In the genomic region with DNA sequence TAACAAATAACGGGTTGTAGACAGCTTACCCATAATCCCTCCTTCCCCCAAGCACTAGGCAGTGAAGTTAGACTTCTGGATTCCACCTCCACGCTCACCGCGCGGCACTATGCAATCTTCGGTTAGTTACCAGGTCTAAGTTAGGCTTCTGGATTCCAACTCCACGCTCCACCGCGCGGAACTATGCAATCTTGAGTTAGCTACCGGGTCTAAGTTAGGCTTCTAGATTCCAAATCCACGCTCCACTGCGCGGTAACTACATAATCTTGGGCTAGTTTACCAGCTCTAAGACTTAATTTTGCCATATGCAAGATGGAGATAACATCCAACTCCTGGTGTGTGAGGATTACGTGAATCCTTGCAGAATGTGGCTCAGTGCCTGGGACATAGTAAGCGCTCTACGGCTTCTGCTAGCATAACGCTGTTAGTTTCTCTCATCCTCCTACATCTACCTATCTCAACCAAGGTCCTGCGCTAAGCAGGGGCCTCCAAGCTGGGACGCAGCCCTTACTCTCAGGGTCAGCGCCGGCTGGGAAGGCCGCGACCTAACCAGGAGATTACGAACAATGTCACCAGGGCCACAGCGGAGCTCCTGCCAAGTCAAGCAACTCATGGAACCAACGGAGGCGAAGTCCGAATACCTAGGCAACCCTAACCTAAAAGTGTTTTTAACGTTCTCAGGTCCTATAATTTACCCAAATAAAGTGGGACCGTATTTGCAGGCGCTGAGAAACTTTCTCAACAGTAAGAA, we compare ENCODE assay signal across 8 cellular contexts. TPM values are rescaled to one million over a fixed set of nuclear protein-coding genes. Genes with fewer than 3 reads are reported as not detected.
A peak's percentile ranks its signal among the peaks of the same experiment; 100 is the strongest.
DNase-seq lines count a peak whose midpoint lies in the region; ATAC-seq and TF ChIP-seq lines count a peak whose summit lies in the region.

No MANE protein-coding gene starts in this region.

- WGBS in heart left ventricle, 4 donors = 12 to 27% (median 22%) methylated on average over 32 of the region's 32 CpGs

- H3K9ac ChIP-seq in Loucy (ENCODE audit: low read depth, low read length, poor library complexity, severe bottlenecking) = peak overlapping the region; percentile 86

- H3K36me3 ChIP-seq in HAP-1 (replicated peaks) (peaks cover 72% of the 10 kb centered on the region), Loucy (ENCODE audit: insufficient read depth, low read length) (peaks cover 43% of the 10 kb centered on the region), heart left ventricle (peaks cover 0 to 31% (median 29%) of the 10 kb centered on the region in 9 donors)

- peaks cover 44% of the 10 kb centered on the region for H4K20me1 ChIP-seq in Loucy (ENCODE audit: insufficient read depth, low read length, poor library complexity, severe bottlenecking)

- peak overlapping the region; percentile 92 for H3K4me3 ChIP-seq in HAP-1
- H3K4me3 ChIP-seq in Loucy (ENCODE audit: low read length, poor library complexity, severe bottlenecking) = peak overlapping the region; percentile 86
- peak overlapping the region; percentile 55 to 99 (median 87) for H3K4me3 ChIP-seq in heart left ventricle
- peak overlapping the region; percentile 97 for H3K4me3 ChIP-seq in retinal pigment epithelial cell (ENCODE audit: low read length)

- H3K9me3 ChIP-seq in HAP-1 (no peaks in the 10 kb centered on the region), Loucy (ENCODE audit: insufficient read depth, low read depth, low read length) (no peaks in the 10 kb centered on the region), heart left ventricle (no peaks in the 10 kb centered on the region)

- H3K4me1 ChIP-seq in HAP-1 (peaks cover 26% of the 10 kb centered on the region), Loucy (ENCODE audit: insufficient read depth, low read length, poor library complexity, severe bottlenecking) (peaks cover 30% of the 10 kb centered on the region), heart left ventricle (peaks cover 5 to 36% (median 27%) of the 10 kb centered on the region in 12 donors)

- ATAC-seq in GM18499 (IDR thresholded peaks at IDR 0.05; ENCODE audit: insufficient read depth, unreplicated experiment) (peak; percentile 20), heart left ventricle (peak; percentile 33 to 55 (median 48))

- in situ Hi-C loops in HAP-1 (cut with MboI; ENCODE audit: low sequenced_read_pairs) = loop anchor here (25.0 kb wide), 1 partner anchor 1260 kb away; no protein-coding TSS in a partner anchor

- intact Hi-C loops in heart left ventricle (cut with DNase I) = loop anchor here in 2 of 10 donors (5.0 kb wide), 1 partner anchor 40 kb away; a partner anchor contains a TSS

- no peak for TF ChIP-seq POLR2A in heart left ventricle (IDR thresholded peaks at IDR 0.05)

- H2AFZ ChIP-seq in Loucy (ENCODE audit: low read length) = peak overlapping the region; percentile 90

- TF ChIP-seq CTCF in Loucy (conservative IDR thresholded peaks at IDR 0.05; ENCODE audit: low read length) = no peak
- TF ChIP-seq CTCF in heart left ventricle (IDR thresholded peaks at IDR 0.05) = no peak
- no peak for TF ChIP-seq CTCF in retinal pigment epithelial cell (conservative IDR thresholded peaks at IDR 0.05; ENCODE audit: low read depth, low read length)

- H3K27ac ChIP-seq in heart left ventricle = peak overlapping the region; percentile 75 to 97 (median 95)

- no peaks in the 10 kb centered on the region for H3K9me2 ChIP-seq in Loucy (replicated peaks; ENCODE audit: low read depth, low read length)

- H3K4me2 ChIP-seq in Loucy (ENCODE audit: low read depth, low read length, poor library complexity, severe bottlenecking) = peak overlapping the region; percentile 80

- no peaks in the 10 kb centered on the region for H3K27me3 ChIP-seq in HAP-1 (ENCODE audit: low read depth)
- H3K27me3 ChIP-seq in Loucy (ENCODE audit: insufficient read depth, low read length, poor library complexity, severe bottlenecking) = peaks cover 10% of the 10 kb centered on the region
- H3K27me3 ChIP-seq in heart left ventricle = no peaks in the 10 kb centered on the region

- DNase-seq in HAP-1 (ENCODE audit: low spot score in 2 of 2) (peak; percentile 62 to 69), heart left ventricle (peak in 2 of 5 donors; percentile 25 to 43), retinal pigment epithelial cell (ENCODE audit: low read depth) (no peak), NCI-H1436 treated with DMSO at 0.1 percent for 48 hours (lab: John Stamatoyannopoulos, UW) (no peak), AG20443 (ENCODE audit: low spot score) (no peak)
- DNase-seq in activated naive CD4-positive, alpha-beta T cell treated with anti-CD3 and anti-CD28 coated beads, Interleukin-2, amount 50 U/mL, for 16 hours = peak; percentile 28

- H3K79me2 ChIP-seq in Loucy (ENCODE audit: insufficient read depth, low read length) = peaks cover 44% of the 10 kb centered on the region

- peaks cover 5% of the 10 kb centered on the region; the same call in 1 of the 2 replicates for H3F3A ChIP-seq in Loucy (ENCODE audit: low read depth)

RNA-seq across cellular contexts. Expression of a gene that starts 0.5 kb away (rescaled TPM):
- 1,000 to 10,000 TPM in 7 of 9 donors, 100 to 1,000 TPM in 2; 487 to 1,482 (median 1,221) TPM for total RNA-seq in heart left ventricle
- polyA plus RNA-seq in heart left ventricle = 1,000 to 10,000 TPM; 1,397 to 1,852 TPM

RNA-seq across cellular contexts. Expression of a gene that starts 38.0 kb away (rescaled TPM):
- total RNA-seq in heart left ventricle = 1 to 10 TPM in 4 of 9 donors, under 1 TPM in 4, not detected in 1; 0.32 to 7.7 (median 1.4) TPM
- under 1 TPM; 0.23 to 0.54 TPM for polyA plus RNA-seq in heart left ventricle

Comparison
In these comparisons a context has a peak if more than half of its experiments do, and no peak if none do; other contexts are left out.
1. DNase-seq: peak in HAP-1 (2 of 2) and activated naive CD4-positive, alpha-beta T cell treated with anti-CD3 and anti-CD28 coated beads, Interleukin-2, amount 50 U/mL, for 16 hours (single experiment); none in retinal pigment epithelial cell (single experiment), NCI-H1436 treated with DMSO at 0.1 percent for 48 hours (single experiment) and AG20443 (single experiment).
2. Peak in every context shown above with its lines, with median percentiles within 50 percentile points of each other: H3K4me3 ChIP-seq.